In the genomic region with DNA sequence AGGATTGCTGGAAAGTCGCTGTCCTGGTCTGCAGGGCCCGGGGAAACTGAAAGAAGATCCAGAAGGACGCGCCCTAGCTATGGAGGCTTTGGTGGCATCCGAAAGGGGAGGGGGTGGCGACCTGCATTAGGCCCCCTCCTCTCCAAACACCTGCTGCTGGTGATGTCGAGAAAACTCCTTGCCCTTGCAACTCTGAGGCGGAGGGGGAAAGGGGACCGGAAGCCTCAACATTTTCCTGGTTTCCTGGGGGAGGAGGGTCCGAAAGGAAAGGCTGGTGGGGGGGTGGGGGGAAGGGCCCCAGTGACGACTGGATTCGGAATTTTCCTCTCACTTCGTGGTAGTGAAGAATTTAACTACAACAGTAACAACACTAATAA, we compare ENCODE assay signal across 1 cellular context.
TF ChIP-seq lines count a peak whose summit lies in the region.

No MANE protein-coding gene starts in this region.

TF ChIP-seq in A549, 52 proteins besides CTCF, POLR2A, EP300 and RAD21 (continued from another document):
- no peak for TF ChIP-seq FOSL2 (IDR thresholded peaks at IDR 0.05)
- TF ChIP-seq FOSL2 (CRISPR knock-in tag; IDR thresholded peaks at IDR 0.05): no peak
